ENCODE assay signal across 1 cellular context in genomic region chr1:205631727-205632373, GRCh38.
TF ChIP-seq lines count a peak whose summit lies in the region.

ELK4 (minus strand) TSS chr1:205632011; CDS start chr1:205623882, 8,129 bp downstream.

TF ChIP-seq in HepG2, 621 proteins besides CTCF, POLR2A, EP300 and RAD21 (continued from another document and continues in another):
- TF ChIP-seq FOXP4 (CRISPR knock-in tag; IDR thresholded peaks at IDR 0.05) (peak; percentile 60), TARDBP (CRISPR knock-in tag; IDR thresholded peaks at IDR 0.05) (peak; percentile 93), YEATS4 (CRISPR knock-in tag; IDR thresholded peaks at IDR 0.05; ENCODE audit: borderline replicate concordance) (no peak), ZNF446 (CRISPR knock-in tag; IDR thresholded peaks at IDR 0.05) (no peak), TFDP1 (CRISPR knock-in tag; IDR thresholded peaks at IDR 0.05; ENCODE audit: borderline replicate concordance) (peak; percentile 22; the same call in 1 of the 2 replicates), BCL3 (CRISPR knock-in tag; IDR thresholded peaks at IDR 0.05) (peak; percentile 89), TSC22D2 (CRISPR knock-in tag; IDR thresholded peaks at IDR 0.05; ENCODE audit: borderline replicate concordance) (no peak), PHF8 (CRISPR knock-in tag; IDR thresholded peaks at IDR 0.05) (peak; percentile 81), ZFP90 (CRISPR knock-in tag; IDR thresholded peaks at IDR 0.05; ENCODE audit: borderline replicate concordance) (0 out of 2 replicates have a peak, but pooled peaks have one; percentile 48), ZHX1 (CRISPR knock-in tag; IDR thresholded peaks at IDR 0.05; ENCODE audit: low read depth) (no peak), USF2 (IDR thresholded peaks at IDR 0.05; ENCODE audit: low read depth, low read length) (no peak), USF2 (CRISPR knock-in tag; IDR thresholded peaks at IDR 0.05; ENCODE audit: borderline replicate concordance) (no peak), GZF1 (CRISPR knock-in tag; IDR thresholded peaks at IDR 0.05) (no peak), ZNF101 (CRISPR knock-in tag; IDR thresholded peaks at IDR 0.05; ENCODE audit: borderline replicate concordance, low read depth) (no peak), ZNF3 (CRISPR knock-in tag; IDR thresholded peaks at IDR 0.05) (no peak), ARID2 (CRISPR knock-in tag; IDR thresholded peaks at IDR 0.05; ENCODE audit: borderline replicate concordance) (no peak), MED1 (CRISPR knock-in tag; IDR thresholded peaks at IDR 0.05) (peak; percentile 67), TAF15 (IDR thresholded peaks at IDR 0.05; ENCODE audit: low read depth, low read length, poor library complexity, severe bottlenecking) (no peak), NR2F6 (IDR thresholded peaks at IDR 0.05) (no peak), NR2F6 (CRISPR knock-in tag; IDR thresholded peaks at IDR 0.05) (peak; percentile 42; the same call in 1 of the 2 replicates), ZNF292 (CRISPR knock-in tag; IDR thresholded peaks at IDR 0.05; ENCODE audit: borderline replicate concordance, low read depth) (no peak), ATF5 (CRISPR knock-in tag; IDR thresholded peaks at IDR 0.05; ENCODE audit: low read depth) (no peak), THAP9 (CRISPR knock-in tag; IDR thresholded peaks at IDR 0.05; ENCODE audit: borderline replicate concordance) (peak; percentile 38; the same call in 1 of the 2 replicates), XBP1 (CRISPR knock-in tag; IDR thresholded peaks at IDR 0.05) (peak; percentile 66; the same call in 1 of the 2 replicates), SKIL (CRISPR knock-in tag; IDR thresholded peaks at IDR 0.05; ENCODE audit: borderline replicate concordance) (no peak), STAT5B (CRISPR knock-in tag; IDR thresholded peaks at IDR 0.05) (no peak), ZBTB46 (CRISPR knock-in tag; IDR thresholded peaks at IDR 0.05; ENCODE audit: borderline replicate concordance) (no peak), RNF219 (CRISPR knock-in tag; IDR thresholded peaks at IDR 0.05) (no peak), SMYD3 (CRISPR knock-in tag; IDR thresholded peaks at IDR 0.05) (no peak; the same call in 1 of the 2 replicates), TAF1 (CRISPR knock-in tag; IDR thresholded peaks at IDR 0.05) (peak; percentile 92), PLSCR1 (CRISPR knock-in tag; IDR thresholded peaks at IDR 0.05; ENCODE audit: borderline replicate concordance) (no peak), ZNF678 (CRISPR knock-in tag; IDR thresholded peaks at IDR 0.05) (no peak), SRSF1 (optimal IDR thresholded peaks at IDR 0.05; ENCODE audit: low read depth, low read length) (no peak), NR1H2 (CRISPR knock-in tag; IDR thresholded peaks at IDR 0.05; ENCODE audit: borderline replicate concordance, low read depth) (no peak), POLR2AphosphoS5 (IDR thresholded peaks at IDR 0.05; ENCODE audit: low read depth, low read length) (peak; percentile 91), IKZF4 (CRISPR knock-in tag; IDR thresholded peaks at IDR 0.05; ENCODE audit: borderline replicate concordance, low read depth, not compliant biosample characterization) (no peak), RNF2 (conservative IDR thresholded peaks at IDR 0.05; ENCODE audit: low read depth) (0 out of 2 replicates have a peak, but pooled peaks have one; percentile 32), TBX3 (IDR thresholded peaks at IDR 0.05; ENCODE audit: borderline replicate concordance) (no peak; the same call in 1 of the 2 replicates)
